In the genomic region with DNA sequence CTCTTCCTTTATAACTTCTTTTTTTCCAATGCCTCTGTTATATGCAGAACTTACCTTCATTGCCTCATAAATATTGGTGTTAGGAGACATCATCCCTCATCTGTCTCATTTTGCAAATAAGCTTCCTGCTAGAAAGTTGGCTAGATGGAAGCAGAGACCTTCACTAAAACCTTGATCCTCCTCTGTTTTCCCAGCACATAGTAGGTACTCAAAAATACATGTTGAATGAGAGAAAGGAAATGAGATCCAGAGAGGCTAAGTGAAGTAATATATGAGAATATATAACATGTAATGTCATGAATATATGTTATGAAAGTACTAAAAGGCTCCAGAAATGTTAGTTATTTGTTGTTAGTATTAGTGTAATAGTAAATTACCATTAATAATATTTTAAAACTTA, we compare ENCODE assay signal across 28 cellular contexts.
"Had no signal": no experiment of that assay in that cellular context is flagged by ENCODE, and none has a peak within 500 bp of the region (broad histone marks: within the 10 kb centered on the region; RNA-seq: fewer than 3 reads in every experiment).

No MANE protein-coding gene starts in this region.

- H3K9me3 ChIP-seq: colonic mucosa, esophagus muscularis mucosa, esophagus squamous epithelium, gastrocnemius medialis, gastroesophageal sphincter, heart left ventricle, heart right ventricle had no signal

- H3K27me3 ChIP-seq: colonic mucosa, dorsolateral prefrontal cortex, esophagus muscularis mucosa, esophagus squamous epithelium, foreskin keratinocyte, gastrocnemius medialis, gastroesophageal sphincter, heart left ventricle, heart right ventricle had no signal

- DNase-seq: colonic mucosa; cortex of kidney; dermis blood vessel endothelial cell; dorsolateral prefrontal cortex; effector CD4-positive, alpha-beta T cell; effector CD8-positive, alpha-beta T cell; effector memory CD4-positive, alpha-beta T cell; effector memory CD8-positive, alpha-beta T cell; endodermal cell; erythroblast; esophagus squamous epithelium; foreskin fibroblast; foreskin keratinocyte; foreskin melanocyte; gastrocnemius medialis; glutamatergic neuron; head of caudate nucleus; heart left ventricle; heart right ventricle had no signal

- H3K4me1 ChIP-seq: colonic mucosa, foreskin keratinocyte had no signal

- H3K27ac ChIP-seq: colonic mucosa, coronary artery, dorsolateral prefrontal cortex, epithelial cell of prostate, esophagus muscularis mucosa, esophagus squamous epithelium, foreskin keratinocyte, gastrocnemius medialis, gastroesophageal sphincter, heart left ventricle, heart right ventricle had no signal

- H3K4me3 ChIP-seq: colonic mucosa, coronary artery, dorsolateral prefrontal cortex, esophagus muscularis mucosa, esophagus squamous epithelium, gastrocnemius medialis, gastroesophageal sphincter, heart left ventricle, heart right ventricle had no signal

- ATAC-seq: effector memory CD8-positive, alpha-beta T cell; esophagus mucosa; foreskin keratinocyte; gastrocnemius medialis; gastroesophageal sphincter; heart left ventricle; heart right ventricle had no signal

- FAIRE-seq: colon, endometrium, endothelial cell of umbilical vein, frontal cortex had no signal

- H3K36me3 ChIP-seq: colonic mucosa, esophagus muscularis mucosa, esophagus squamous epithelium, gastrocnemius medialis, gastroesophageal sphincter, heart left ventricle, heart right ventricle had no signal
